In genomic region chr5:145825751-145826180, GRCh38 we compare ENCODE assay signal across 9 cellular contexts. TPM values are rescaled to one million over a fixed set of nuclear protein-coding genes. Genes with fewer than 3 reads are reported as not detected.
DNase-seq lines count a peak whose midpoint lies in the region; ATAC-seq, FAIRE-seq and TF ChIP-seq lines count a peak whose summit lies in the region.
"Had no signal": no experiment of that assay in that cellular context is flagged by ENCODE, and none has a peak within 500 bp of the region (broad histone marks: within the 10 kb centered on the region; RNA-seq: fewer than 3 reads in every experiment).

No MANE protein-coding gene starts in this region.

- DNase-seq in Calu3 (peak; percentile 31), RCC 7860 (ENCODE audit: low spot score) (peak; percentile 54), esophagus muscularis mucosa (ENCODE audit: extremely low spot score) (peak; percentile 53), pons (ENCODE audit: low spot score) (peak; percentile 36)
- DNase-seq in stimulated activated CD4-positive, alpha-beta T cell treated with anti-CD3 and anti-CD28 coated beads, Interleukin-4, amount 100 ng/mL, for 4 hours, result no peak

- no peaks in the 10 kb centered on the region for H3K36me3 Mint-ChIP-seq in Calu3 (ENCODE audit: insufficient read depth, unreplicated experiment)

- ATAC-seq in GM19438 (IDR thresholded peaks at IDR 0.05; ENCODE audit: low read depth, unreplicated experiment) (peak; percentile 69), GM19455 (IDR thresholded peaks at IDR 0.05; ENCODE audit: unreplicated experiment) (no peak)

- H3K27ac Mint-ChIP-seq in Calu3 (ENCODE audit: unreplicated experiment), result no peak overlapping the region
- H3K27ac Mint-ChIP-seq: T-helper 1 cell treated with Interleukin-12 subunit alpha and Interleukin-12 subunit beta and Interleukin-4 antibody, amounts not matched to agents 30 μg/mL and 1 μg/mL, for 36 hours had no signal

- no peak overlapping the region for H3K4me3 Mint-ChIP-seq in Calu3 (ENCODE audit: low read depth, unreplicated experiment)
- H3K4me3 Mint-ChIP-seq: T-helper 1 cell treated with Interleukin-12 subunit alpha and Interleukin-12 subunit beta and Interleukin-4 antibody, amounts not matched to agents 30 μg/mL and 1 μg/mL, for 36 hours had no signal

- intact Hi-C loops in Calu3 (cut with micrococcal nuclease; ENCODE audit: unreplicated experiment) (loop anchor here (2.0 to 10.0 kb wide), 6 partner anchors 61 to 1621 kb away; no protein-coding TSS in a partner anchor), esophagus muscularis mucosa (cut with DNase I) (loop anchor here (10.0 kb wide), 2 partner anchors 141 to 219 kb away; no protein-coding TSS in a partner anchor)

- no peaks in the 10 kb centered on the region for H3K27me3 ChIP-seq in esophagus muscularis mucosa

- peaks cover 10 to 16% (median 14%) of the 10 kb centered on the region in 4 donors for H3K4me1 ChIP-seq in esophagus muscularis mucosa

- no peaks in the 10 kb centered on the region for H3K9me3 ChIP-seq in esophagus muscularis mucosa

- TF ChIP-seq CTCF in Calu3 (IDR thresholded peaks at IDR 0.05; ENCODE audit: unreplicated experiment) (peak; percentile 89), esophagus muscularis mucosa (IDR thresholded peaks at IDR 0.05) (peak; percentile 61 to 69 (median 61))

- H3K4me1 Mint-ChIP-seq in Calu3 (ENCODE audit: low read depth, unreplicated experiment), result peaks cover 17% of the 10 kb centered on the region

- TF ChIP-seq EP300 in Ishikawa (IDR thresholded peaks at IDR 0.05; ENCODE audit: borderline replicate concordance) (no peak), esophagus muscularis mucosa (IDR thresholded peaks at IDR 0.05) (no peak)

- H3K36me3 ChIP-seq in esophagus muscularis mucosa, result no peaks in the 10 kb centered on the region

- WGBS in esophagus muscularis mucosa, result 64% methylated on average over 3 of the region's 3 CpGs

- FAIRE-seq in RCC 7860 (lab: Jason Lieb, UNC), result peak; percentile 67

- no peak for TF ChIP-seq POLR2A in esophagus muscularis mucosa (IDR thresholded peaks at IDR 0.05; ENCODE audit: low read depth)

- TF ChIP-seq RAD21 in Ishikawa (IDR thresholded peaks at IDR 0.05; ENCODE audit: low read depth), result peak; percentile 79

- no peak overlapping the region for H3K4me3 ChIP-seq in esophagus muscularis mucosa

- BruUV-seq in Calu3 (replicated peaks; lab: Mats Ljungman, UMichigan), result no TSS peak

- no peaks in the 10 kb centered on the region for H3K27me3 Mint-ChIP-seq in Calu3 (ENCODE audit: unreplicated experiment)

- CTCF ChIA-PET in Calu3 (lab: Charles Lee), result interaction anchor here (0.5 to 1.3 kb wide), 5 partner anchors 9 to 354 kb away, joined by 3 to 8 read pairs (median 3); partner anchors contain the start of gene PRELID2

- H3K9me3 Mint-ChIP-seq in Calu3 (ENCODE audit: low read depth, unreplicated experiment), result no peaks in the 10 kb centered on the region
- H3K9me3 Mint-ChIP-seq: T-helper 1 cell treated with Interleukin-12 subunit alpha and Interleukin-12 subunit beta and Interleukin-4 antibody, amounts not matched to agents 30 μg/mL and 1 μg/mL, for 36 hours had no signal

- no peak overlapping the region for H3K27ac ChIP-seq in esophagus muscularis mucosa (replicated peaks in 1 of 4)

TF ChIP-seq in Ishikawa, 13 proteins besides CTCF, POLR2A, EP300 and RAD21:
- TF ChIP-seq REST (IDR thresholded peaks at IDR 0.05; ENCODE audit: low read depth) (no peak), CREB1 (IDR thresholded peaks at IDR 0.05; ENCODE audit: low read depth) (no peak), MAX (IDR thresholded peaks at IDR 0.05) (no peak), ZBTB7A (IDR thresholded peaks at IDR 0.05; ENCODE audit: low read depth) (no peak), USF1 (IDR thresholded peaks at IDR 0.05) (no peak), FOXM1 (IDR thresholded peaks at IDR 0.05; ENCODE audit: borderline replicate concordance, low read depth) (no peak), YY1 (IDR thresholded peaks at IDR 0.05; ENCODE audit: low read depth) (no peak), NFIC (IDR thresholded peaks at IDR 0.05) (no peak), TCF12 (IDR thresholded peaks at IDR 0.05; ENCODE audit: low read depth) (no peak), TAF1 (IDR thresholded peaks at IDR 0.05; ENCODE audit: low read depth) (no peak)

RNA-seq across cellular contexts. Expression of gene PRELID2, which starts 9.4 kb away (rescaled TPM):
- 33.2 and 33.4 TPM in 2 replicates for total RNA-seq in Calu3 (2022)
- total RNA-seq in esophagus muscularis mucosa, result 10 to 100 TPM; 12.8 to 19.7 (median 15.3) TPM

RNA-seq across cellular contexts. Expression of gene GRXCR2, which starts 47.0 kb away (rescaled TPM):
- total RNA-seq in Calu3 (2022) (not detected in 2 replicates), esophagus muscularis mucosa (not detected)

Comparison
In these comparisons a context has a peak if more than half of its experiments do, and no peak if none do; other contexts are left out.
1. DNase-seq: peak in Calu3 (single experiment), RCC 7860 (single experiment), esophagus muscularis mucosa (single experiment) and pons (single experiment); none in stimulated activated CD4-positive, alpha-beta T cell treated with anti-CD3 and anti-CD28 coated beads, Interleukin-4, amount 100 ng/mL, for 4 hours (0 of 2).